ENCODE assay signal across 16 cellular contexts in the genomic region with DNA sequence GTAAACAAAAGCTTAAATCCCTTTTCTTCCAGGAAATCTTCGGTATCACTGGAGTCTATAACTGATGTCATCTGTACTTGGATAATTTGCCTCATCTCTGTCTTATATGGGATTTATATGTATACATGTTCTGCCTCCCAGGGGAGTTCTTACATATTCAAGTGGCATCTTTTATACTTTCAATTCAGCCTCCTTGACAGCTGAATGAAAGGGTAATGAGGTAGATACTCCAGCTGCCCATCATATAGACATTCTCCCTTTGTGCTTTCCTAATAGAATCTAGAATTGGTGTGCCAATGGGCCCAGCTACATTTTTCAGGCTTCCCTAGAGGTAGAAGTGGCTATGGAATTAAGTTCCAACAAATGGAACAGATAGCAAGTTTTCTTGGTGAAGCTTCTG.
DNase-seq lines count a peak whose midpoint lies in the region; ATAC-seq lines count a peak whose summit lies in the region.
"Had no signal": no experiment of that assay in that cellular context is flagged by ENCODE, and none has a peak within 500 bp of the region (broad histone marks: within the 10 kb centered on the region; RNA-seq: fewer than 3 reads in every experiment).

No MANE protein-coding gene starts in this region.

- ATAC-seq in GM19023 (IDR thresholded peaks at IDR 0.05; ENCODE audit: unreplicated experiment): no peak

- peak; percentile 57 for DNase-seq in NCI-H1436 (lab: John Stamatoyannopoulos, UW)
- DNase-seq in NCI-H1436 treated with DMSO at 0.1 percent for 48 hours (lab: John Stamatoyannopoulos, UW): no peak
- DNase-seq in NCI-H187 treated with DMSO at 0.1 percent for 48 hours (lab: John Stamatoyannopoulos, UW): peak; percentile 94
- DNase-seq in NCI-H345 treated with DMSO at 0.1 percent for 48 hours (lab: John Stamatoyannopoulos, UW; ENCODE audit: unreplicated experiment): peak; percentile 35
- no peak for DNase-seq in activated CD4-positive, CD25-positive, alpha-beta regulatory T cell (lab: John Stamatoyannopoulos, UW)
- DNase-seq: C1 segment of cervical spinal cord; Calu3; CD4-positive, alpha-beta memory T cell; COR-L47; DMS53; DMS79 treated with DMSO at 0.1 percent for 48 hours; GF-D8; GM23248; H7; HCEC 1CT had no signal

Comparison
In these comparisons a context has a peak if more than half of its experiments do, and no peak if none do; other contexts are left out.
1. DNase-seq: peak in NCI-H1436 (single experiment), NCI-H187 treated with DMSO at 0.1 percent for 48 hours (single experiment) and NCI-H345 treated with DMSO at 0.1 percent for 48 hours (single experiment); none in NCI-H1436 treated with DMSO at 0.1 percent for 48 hours (single experiment) and activated CD4-positive, CD25-positive, alpha-beta regulatory T cell (0 of 4).